Comparison of ENCODE assay signal across 18 cellular contexts in the genomic region with DNA sequence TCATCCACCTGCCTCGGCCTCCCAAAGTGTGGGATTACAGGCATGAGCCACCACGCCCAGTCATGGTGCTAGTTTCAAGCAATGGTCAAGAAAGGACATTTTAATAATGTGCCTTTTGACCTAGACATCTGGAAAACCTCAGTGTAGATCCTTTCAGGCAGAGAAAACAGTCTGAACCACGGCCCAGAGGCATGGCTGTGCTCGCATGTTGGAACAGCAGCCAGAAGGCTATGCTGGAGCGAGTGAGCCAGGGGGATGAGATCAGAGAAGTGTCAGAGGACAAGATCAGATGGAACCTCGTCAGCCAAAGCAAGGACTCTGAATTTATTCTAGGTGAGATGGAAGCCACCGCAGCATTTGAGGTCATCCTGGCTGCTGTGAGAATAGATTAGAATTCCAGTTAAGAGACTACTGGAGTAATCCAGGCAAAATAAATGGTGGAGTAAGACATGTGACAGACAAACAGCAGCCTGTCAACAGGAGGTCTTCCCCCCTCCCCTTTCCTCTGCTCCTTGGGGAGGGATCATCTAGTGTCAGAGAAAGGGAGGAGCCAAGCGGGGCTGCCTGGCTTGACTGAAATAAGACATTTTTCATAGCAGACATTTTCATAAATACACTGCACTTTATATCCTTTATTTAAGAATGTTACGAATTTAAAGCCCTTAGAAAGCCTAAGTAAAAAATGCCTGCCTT. TPM values are rescaled to one million over a fixed set of nuclear protein-coding genes. Genes with fewer than 3 reads are reported as not detected.
DNase-seq lines count a peak whose midpoint lies in the region; TF ChIP-seq lines count a peak whose summit lies in the region.
"Had no signal": no experiment of that assay in that cellular context is flagged by ENCODE, and none has a peak within 500 bp of the region (broad histone marks: within the 10 kb centered on the region; RNA-seq: fewer than 3 reads in every experiment).

No MANE protein-coding gene starts in this region.

- no peak overlapping the region for H2BK120ac ChIP-seq in mesenchymal stem cell (ENCODE audit: low read depth, low read length)

- TF ChIP-seq CTCF in fibroblast of villous mesenchyme (IDR thresholded peaks at IDR 0.05; ENCODE audit: insufficient read depth, low read depth, low read length) (no peak), uterus (IDR thresholded peaks at IDR 0.05) (no peak), colonic mucosa (IDR thresholded peaks at IDR 0.05) (no peak)

- no peak overlapping the region for H2AFZ ChIP-seq in mesenchymal stem cell (ENCODE audit: low read depth, low read length)

- H3K27me3 Mint-ChIP-seq in activated naive CD4-positive, alpha-beta T cell treated with anti-CD3 and anti-CD28 coated beads, Interleukin-2, amount 10 ng/mL, durations not matched to agents 7 days and 5 days: no peaks in the 10 kb centered on the region
- H3K27me3 Mint-ChIP-seq: activated CD8-positive, alpha-beta T cell treated with anti-CD3 and anti-CD28 coated beads for 36 hours; CD4-positive, alpha-beta memory T cell had no signal

- peaks cover 7 to 26% of the 10 kb centered on the region in 2 experiments for H3K36me3 ChIP-seq in mesenchymal stem cell (ENCODE audit: control insufficient read depth in 1 of 2, insufficient read depth in 2 of 2, low read depth in 1 of 2, low read length in 2 of 2)
- no peaks in the 10 kb centered on the region for H3K36me3 ChIP-seq in uterus
- H3K36me3 ChIP-seq in colonic mucosa: no peaks in the 10 kb centered on the region

- H3K27me3 ChIP-seq in mesenchymal stem cell (ENCODE audit: control insufficient read depth in 1 of 2, insufficient read depth in 1 of 2, low read length in 2 of 2): no peaks in the 10 kb centered on the region
- no peaks in the 10 kb centered on the region for H3K27me3 ChIP-seq in uterus
- H3K27me3 ChIP-seq in colonic mucosa: no peaks in the 10 kb centered on the region
- H3K27me3 ChIP-seq: tibial artery had no signal

- H2BK12ac ChIP-seq in mesenchymal stem cell (ENCODE audit: low read length in 2 of 2): no peak overlapping the region

- no peak overlapping the region for H3K4me3 Mint-ChIP-seq in activated naive CD4-positive, alpha-beta T cell treated with anti-CD3 and anti-CD28 coated beads, Interleukin-2, amount 10 ng/mL, durations not matched to agents 7 days and 5 days
- H3K4me3 Mint-ChIP-seq: activated CD8-positive, alpha-beta T cell treated with anti-CD3 and anti-CD28 coated beads for 36 hours; activated T-cell treated with anti-CD3 and anti-CD28 coated beads, Interleukin-2, amount 50 U/mL, for 72 hours; CD4-positive, alpha-beta memory T cell had no signal

- H3K27ac ChIP-seq in mesenchymal stem cell (ENCODE audit: low read length, poor library complexity, severe bottlenecking) (no peak overlapping the region), uterus (peak overlapping the region; percentile 34 to 72), colonic mucosa (no peak overlapping the region)
- H3K27ac ChIP-seq: tibial artery had no signal

- no peak overlapping the region for H3K14ac ChIP-seq in mesenchymal stem cell (ENCODE audit: low read length in 2 of 2)

- no peak overlapping the region for H4K91ac ChIP-seq in mesenchymal stem cell (ENCODE audit: low read length)

- no peak overlapping the region for H2BK15ac ChIP-seq in mesenchymal stem cell (ENCODE audit: low read depth, poor library complexity, severe bottlenecking)

- no peak overlapping the region for H2AK5ac ChIP-seq in mesenchymal stem cell (ENCODE audit: low read length, severe bottlenecking)

- no peak overlapping the region for H4K8ac ChIP-seq in mesenchymal stem cell (ENCODE audit: low read length)

- peaks cover 10% of the 10 kb centered on the region for H3K4me1 ChIP-seq in mesenchymal stem cell (ENCODE audit: control insufficient read depth, insufficient read depth, low read depth, low read length)
- no peaks in the 10 kb centered on the region for H3K4me1 ChIP-seq in uterus
- H3K4me1 ChIP-seq in colonic mucosa: no peaks in the 10 kb centered on the region
- H3K4me1 ChIP-seq: tibial artery had no signal

- no peak overlapping the region for H3K4me3 ChIP-seq in fibroblast of villous mesenchyme (ENCODE audit: low read depth, low read length)
- no peak overlapping the region for H3K4me3 ChIP-seq in mesenchymal stem cell (ENCODE audit: insufficient read depth in 1 of 2, low read depth in 1 of 2, low read length in 2 of 2)
- no peak overlapping the region for H3K4me3 ChIP-seq in uterus
- H3K4me3 ChIP-seq in colonic mucosa: no peak overlapping the region
- H3K4me3 ChIP-seq: smooth muscle cell, tibial artery had no signal

- CTCF ChIA-PET in activated naive CD4-positive, alpha-beta T cell treated with anti-CD3 and anti-CD28 coated beads, Interleukin-2, amount 10 ng/mL, durations not matched to agents 7 days and 5 days (lab: Charles Lee): interaction anchor here (0.9 kb wide), 1 partner anchor 21 kb away, joined by 3 read pairs; no protein-coding TSS in a partner anchor

- no peaks in the 10 kb centered on the region for H3K79me1 ChIP-seq in mesenchymal stem cell (replicated peaks; ENCODE audit: low read length, poor library complexity, severe bottlenecking)

- no peak overlapping the region for H2BK5ac ChIP-seq in mesenchymal stem cell (ENCODE audit: low read depth, low read length, poor library complexity, severe bottlenecking)

- no peak overlapping the region for H3K4me2 ChIP-seq in mesenchymal stem cell (ENCODE audit: low read length, poor library complexity, severe bottlenecking)
- H3K4me2 ChIP-seq: smooth muscle cell had no signal

- no peaks in the 10 kb centered on the region for H3K9me3 Mint-ChIP-seq in activated naive CD4-positive, alpha-beta T cell treated with anti-CD3 and anti-CD28 coated beads, Interleukin-2, amount 10 ng/mL, durations not matched to agents 7 days and 5 days
- H3K9me3 Mint-ChIP-seq: activated CD8-positive, alpha-beta T cell treated with anti-CD3 and anti-CD28 coated beads for 36 hours; activated T-cell treated with anti-CD3 and anti-CD28 coated beads, Interleukin-2, amount 50 U/mL, for 72 hours; CD4-positive, alpha-beta memory T cell had no signal

- no peak overlapping the region for H3K18ac ChIP-seq in mesenchymal stem cell (ENCODE audit: low read depth in 1 of 2, low read length in 2 of 2)

- DNase-seq in NCI-H2171 treated with DMSO at 0.1 percent for 48 hours (lab: John Stamatoyannopoulos, UW) (peak; percentile 12), NCI-H2171 (lab: John Stamatoyannopoulos, UW) (no peak), fibroblast of villous mesenchyme (ENCODE audit: low read depth) (peak; percentile 48), mesenchymal stem cell (no peak), uterus (peak; percentile 72 to 81), colonic mucosa (no peak), NCI-H1417 treated with DMSO at 0.1 percent for 48 hours (lab: John Stamatoyannopoulos, UW) (no peak)
- DNase-seq in activated naive CD4-positive, alpha-beta T cell treated with anti-CD3 and anti-CD28 coated beads, Interleukin-2, amount 10 ng/mL, durations not matched to agents 7 days and 5 days: no peak
- DNase-seq: activated CD8-positive, alpha-beta T cell treated with anti-CD3 and anti-CD28 coated beads for 36 hours; activated T-cell treated with anti-CD3 and anti-CD28 coated beads, Interleukin-2, amount 50 U/mL, for 72 hours; CD4-positive, alpha-beta memory T cell; NCI-H2081; nucleus accumbens had no signal

- H3K9ac ChIP-seq in mesenchymal stem cell (ENCODE audit: low read length) (peak overlapping the region; percentile 0), colonic mucosa (ENCODE audit: low read depth in 2 of 2, low read length in 2 of 2) (no peak overlapping the region)

- no peaks in the 10 kb centered on the region for H3K4me1 Mint-ChIP-seq in activated naive CD4-positive, alpha-beta T cell treated with anti-CD3 and anti-CD28 coated beads, Interleukin-2, amount 10 ng/mL, durations not matched to agents 7 days and 5 days
- H3K4me1 Mint-ChIP-seq: CD4-positive, alpha-beta memory T cell had no signal

- intact Hi-C loops in uterus (cut with DNase I; ENCODE audit: low total_unique reads) (no loop called here), colonic mucosa (cut with DNase I) (no loop called here)

- no peak overlapping the region for H3K27ac Mint-ChIP-seq in activated naive CD4-positive, alpha-beta T cell treated with anti-CD3 and anti-CD28 coated beads, Interleukin-2, amount 10 ng/mL, durations not matched to agents 7 days and 5 days
- H3K27ac Mint-ChIP-seq: activated CD8-positive, alpha-beta T cell treated with anti-CD3 and anti-CD28 coated beads for 36 hours; activated T-cell treated with anti-CD3 and anti-CD28 coated beads, Interleukin-2, amount 50 U/mL, for 72 hours had no signal

- H3K4ac ChIP-seq in mesenchymal stem cell (ENCODE audit: low read depth in 1 of 2, low read length in 2 of 2): no peak overlapping the region

- WGBS in mesenchymal stem cell: 86% methylated on average over 9 of the region's 9 CpGs

- no peak overlapping the region for H3K23ac ChIP-seq in mesenchymal stem cell (ENCODE audit: low read length in 2 of 2)

- H3K9me3 ChIP-seq in mesenchymal stem cell (ENCODE audit: control insufficient read depth, low read length): no peaks in the 10 kb centered on the region
- H3K9me3 ChIP-seq in uterus: no peaks in the 10 kb centered on the region
- no peaks in the 10 kb centered on the region for H3K9me3 ChIP-seq in colonic mucosa
- H3K9me3 ChIP-seq: tibial artery had no signal

- no peak for TF ChIP-seq POLR2A in uterus (IDR thresholded peaks at IDR 0.05)

- no peaks in the 10 kb centered on the region for H3K36me3 Mint-ChIP-seq in activated naive CD4-positive, alpha-beta T cell treated with anti-CD3 and anti-CD28 coated beads, Interleukin-2, amount 10 ng/mL, durations not matched to agents 7 days and 5 days

RNA-seq across cellular contexts. Expression of a gene that starts 40.5 kb away (rescaled TPM):
- total RNA-seq in fibroblast of villous mesenchyme (2.9 and 9.5 TPM in 2 replicates), uterus (1 to 10 TPM; 2.0 to 4.7 (median 4.4) TPM), colonic mucosa (under 1 TPM in 1 of 2 donors, not detected in 1; 0.90 TPM)
- 0.17 TPM for polyA plus RNA-seq in mesenchymal stem cell (2013, experiment 1 of 2)
- polyA plus RNA-seq in mesenchymal stem cell (2013, experiment 2 of 2): 0.14 TPM
- total RNA-seq: activated CD8-positive, alpha-beta T cell treated with anti-CD3 and anti-CD28 coated beads for 36 hours; activated T-cell treated with anti-CD3 and anti-CD28 coated beads, Interleukin-2, amount 50 U/mL, for 72 hours; chondrocyte; Daoy; kidney epithelial cell; smooth muscle cell had no signal
- polyA plus RNA-seq: smooth muscle cell had no signal

Comparison
In these comparisons a context has a peak if more than half of its experiments do, and no peak if none do; other contexts are left out.
1. DNase-seq: peak in NCI-H2171 treated with DMSO at 0.1 percent for 48 hours (single experiment), fibroblast of villous mesenchyme (single experiment) and uterus (2 of 2); none in NCI-H2171 (single experiment), mesenchymal stem cell (single experiment), colonic mucosa (single experiment), activated naive CD4-positive, alpha-beta T cell treated with anti-CD3 and anti-CD28 coated beads, Interleukin-2, amount 10 ng/mL, durations not matched to agents 7 days and 5 days (single experiment) and NCI-H1417 treated with DMSO at 0.1 percent for 48 hours (single experiment).
2. H3K27ac ChIP-seq: peak in uterus (2 of 2); none in mesenchymal stem cell (single experiment) and colonic mucosa (single experiment).